In the genomic region with DNA sequence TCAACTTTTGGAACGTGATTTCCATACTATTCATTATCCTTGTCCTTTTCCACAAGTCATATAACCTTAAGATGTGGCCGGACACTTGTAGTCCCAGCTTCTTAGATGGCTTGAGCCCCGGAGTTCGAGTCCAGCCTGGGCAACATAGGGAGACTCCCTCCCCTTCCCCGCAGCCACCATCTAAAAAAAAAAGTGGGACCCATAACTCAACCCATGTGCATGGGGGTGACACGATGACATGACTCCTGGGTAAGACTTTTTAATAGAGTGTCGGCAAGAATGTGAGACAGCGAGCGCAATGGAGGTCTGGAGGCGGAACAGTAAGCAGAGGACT, we compare ENCODE assay signal across 8 cellular contexts. TPM values are rescaled to one million over a fixed set of nuclear protein-coding genes. Genes with fewer than 3 reads are reported as not detected.
DNase-seq lines count a peak whose midpoint lies in the region; ATAC-seq and TF ChIP-seq lines count a peak whose summit lies in the region.

No MANE protein-coding gene starts in this region.

- 3 to 6% (median 4%) methylated on average over 10 of the region's 10 CpGs for WGBS in ovary, 3 donors

- TF ChIP-seq POLR2A in ovary (IDR thresholded peaks at IDR 0.05): no peak

- no peak for TF ChIP-seq CTCF in fibroblast of mammary gland (conservative IDR thresholded peaks at IDR 0.05; ENCODE audit: control insufficient read depth, insufficient read depth, low read depth, low read length)
- no peak for TF ChIP-seq CTCF in ovary (IDR thresholded peaks at IDR 0.05)

- peak overlapping the region; percentile 58 to 64 for H3K27ac ChIP-seq in ovary

- ATAC-seq in GM18498 (IDR thresholded peaks at IDR 0.05; ENCODE audit: unreplicated experiment) (no peak), GM18907 (IDR thresholded peaks at IDR 0.05; ENCODE audit: unreplicated experiment) (no peak)

- H3K27me3 ChIP-seq in ovary: no peaks in the 10 kb centered on the region

- H3K4me1 ChIP-seq in ovary (ENCODE audit: insufficient read depth): peaks cover 6% of the 10 kb centered on the region

- TF ChIP-seq EP300 in ovary (IDR thresholded peaks at IDR 0.05): no peak

- intact Hi-C loops in ovary (cut with DNase I): no loop called here

- H3K4me3 ChIP-seq in fibroblast of mammary gland (ENCODE audit: control insufficient read depth, low read depth, low read length) (peak overlapping the region; percentile 92), ovary (peak overlapping the region; percentile 87)

- no peaks in the 10 kb centered on the region for H3K9me3 ChIP-seq in ovary

- DNase-seq in NCI-H2196 (lab: John Stamatoyannopoulos, UW; ENCODE audit: unreplicated experiment) (peak; percentile 41), NCI-H2196 treated with DMSO at 0.1 percent for 48 hours (lab: John Stamatoyannopoulos, UW; ENCODE audit: unreplicated experiment) (no peak), SKM-1 treated with dmso at 0.1 percent for 144 hours (lab: John Stamatoyannopoulos, UW; ENCODE audit: unreplicated experiment) (peak; percentile 77), fibroblast of mammary gland (ENCODE audit: low read depth) (peak; percentile 47), ovary (no peak)
- no peak for DNase-seq in stimulated activated CD4-positive, alpha-beta T cell treated with anti-CD3 and anti-CD28 coated beads, Interleukin-2, amount 100 ng/mL, for 48 hours

- H3K36me3 ChIP-seq in ovary: no peaks in the 10 kb centered on the region

RNA-seq across cellular contexts. Expression of a gene that starts 25.7 kb away (rescaled TPM):
- 10 to 100 TPM; 34.2 to 64.0 (median 59.5) TPM for total RNA-seq in ovary
- 10 to 100 TPM; 31.9 to 50.9 TPM for polyA plus RNA-seq in ovary

RNA-seq across cellular contexts. Expression of a gene that starts 53.8 kb away (rescaled TPM):
- 10 to 100 TPM in 4 of 7 donors, 1 to 10 TPM in 3; 6.1 to 15.7 (median 10.6) TPM for total RNA-seq in ovary
- polyA plus RNA-seq in ovary: 1 to 10 TPM; 4.2 to 5.6 TPM

Comparison
In these comparisons a context has a peak if more than half of its experiments do, and no peak if none do; other contexts are left out.
1. DNase-seq: peak in NCI-H2196 (single experiment), SKM-1 treated with dmso at 0.1 percent for 144 hours (single experiment) and fibroblast of mammary gland (single experiment); none in NCI-H2196 treated with DMSO at 0.1 percent for 48 hours (single experiment), ovary (0 of 5) and stimulated activated CD4-positive, alpha-beta T cell treated with anti-CD3 and anti-CD28 coated beads, Interleukin-2, amount 100 ng/mL, for 48 hours (0 of 2).